In the genomic region with DNA sequence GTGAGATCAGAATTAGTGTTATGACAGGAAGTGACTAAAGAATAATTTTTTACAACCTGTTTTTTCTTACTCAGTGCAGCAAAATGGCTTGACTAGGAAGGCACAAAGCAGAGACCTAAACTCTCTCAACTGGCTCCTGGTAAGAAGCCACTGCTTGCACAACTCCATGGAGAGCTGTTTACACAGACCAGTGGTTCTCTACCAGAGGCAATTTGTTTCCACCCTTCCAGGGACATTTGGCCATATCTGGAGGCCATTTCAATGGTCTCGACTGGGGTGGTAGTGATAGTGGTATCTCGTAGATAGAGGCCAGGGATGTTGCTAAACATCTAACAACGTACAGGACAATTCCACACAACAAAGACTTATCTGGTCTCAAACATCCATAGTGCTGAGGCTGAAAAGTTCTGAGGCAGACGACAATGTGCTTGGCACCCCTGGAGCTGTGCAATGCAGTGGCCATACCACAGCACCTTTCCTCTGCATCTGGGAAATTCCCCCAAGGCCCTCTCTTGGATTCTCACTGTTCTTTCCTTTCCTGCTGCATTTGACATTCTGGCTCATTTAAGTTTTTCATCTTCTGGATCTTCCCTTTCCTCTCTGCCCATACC, we compare ENCODE assay signal across 2 cellular contexts.
TF ChIP-seq lines count a peak whose summit lies in the region.

No MANE protein-coding gene starts in this region.

TF ChIP-seq in IMR-90, 13 proteins besides CTCF, POLR2A, EP300 and RAD21 (continued from another document):
- TF ChIP-seq NFE2L2 (IDR thresholded peaks at IDR 0.05; ENCODE audit: low read depth, low read length) = no peak

TF ChIP-seq in HepG2, 621 proteins besides CTCF, POLR2A, EP300 and RAD21 (continued from another document):
- TF ChIP-seq FOXA3 (CRISPR knock-in tag; IDR thresholded peaks at IDR 0.05) = peak; percentile 66; the same call in 1 of the 2 replicates
- no peak for TF ChIP-seq ZNF639 (CRISPR knock-in tag; conservative IDR thresholded peaks at IDR 0.05)
- TF ChIP-seq, protein P1, sequence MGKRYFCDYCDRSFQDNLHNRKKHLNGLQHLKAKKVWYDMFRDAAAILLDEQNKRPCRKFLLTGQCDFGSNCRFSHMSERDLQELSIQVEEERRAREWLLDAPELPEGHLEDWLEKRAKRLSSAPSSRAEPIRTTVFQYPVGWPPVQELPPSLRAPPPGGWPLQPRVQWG (CRISPR knock-in tag; IDR thresholded peaks at IDR 0.05; ENCODE audit: borderline replicate concordance, low read depth) = no peak
- TF ChIP-seq CEBPB (IDR thresholded peaks at IDR 0.05; ENCODE audit: borderline replicate concordance, low read depth, low read length) = peak; percentile 31; the same call in 1 of the 2 replicates
- TF ChIP-seq, protein P2, sequence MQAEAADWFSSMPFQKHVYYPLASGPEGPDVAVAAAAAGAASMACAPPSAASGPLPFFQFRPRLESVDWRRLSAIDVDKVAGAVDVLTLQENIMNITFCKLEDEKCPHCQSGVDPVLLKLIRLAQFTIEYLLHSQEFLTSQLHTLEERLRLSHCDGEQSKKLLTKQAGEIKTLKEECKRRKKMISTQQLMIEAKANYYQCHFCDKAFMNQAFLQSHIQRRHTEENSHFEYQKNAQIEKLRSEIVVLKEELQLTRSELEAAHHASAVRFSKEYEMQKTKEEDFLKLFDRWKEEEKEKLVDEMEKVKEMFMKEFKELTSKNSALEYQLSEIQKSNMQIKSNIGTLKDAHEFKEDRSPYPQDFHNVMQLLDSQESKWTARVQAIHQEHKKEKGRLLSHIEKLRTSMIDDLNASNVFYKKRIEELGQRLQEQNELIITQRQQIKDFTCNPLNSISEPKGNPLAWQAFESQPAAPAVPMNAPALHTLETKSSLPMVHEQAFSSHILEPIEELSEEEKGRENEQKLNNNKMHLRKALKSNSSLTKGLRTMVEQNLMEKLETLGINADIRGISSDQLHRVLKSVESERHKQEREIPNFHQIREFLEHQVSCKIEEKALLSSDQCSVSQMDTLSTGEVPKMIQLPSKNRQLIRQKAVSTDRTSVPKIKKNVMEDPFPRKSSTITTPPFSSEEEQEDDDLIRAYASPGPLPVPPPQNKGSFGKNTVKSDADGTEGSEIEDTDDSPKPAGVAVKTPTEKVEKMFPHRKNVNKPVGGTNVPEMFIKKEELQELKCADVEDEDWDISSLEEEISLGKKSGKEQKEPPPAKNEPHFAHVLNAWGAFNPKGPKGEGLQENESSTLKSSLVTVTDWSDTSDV (CRISPR knock-in tag; IDR thresholded peaks at IDR 0.05) = no peak
- 0 out of 2 replicates have a peak, but pooled peaks have one; percentile 4 for TF ChIP-seq CREM (IDR thresholded peaks at IDR 0.05)
- TF ChIP-seq CREM (CRISPR knock-in tag; IDR thresholded peaks at IDR 0.05) = no peak
- TF ChIP-seq BCLAF1 (IDR thresholded peaks at IDR 0.05) = no peak
- 0 out of 2 replicates have a peak, but pooled peaks have one; percentile 28 for TF ChIP-seq FOXJ3 (CRISPR knock-in tag; IDR thresholded peaks at IDR 0.05; ENCODE audit: borderline replicate concordance)
- TF ChIP-seq FOXA1 (IDR thresholded peaks at IDR 0.05) = no peak
- peak; percentile 73 for TF ChIP-seq FOXA1 (CRISPR knock-in tag; IDR thresholded peaks at IDR 0.05)
- TF ChIP-seq NR2F6 (IDR thresholded peaks at IDR 0.05) = no peak
- no peak for TF ChIP-seq NR2F6 (CRISPR knock-in tag; IDR thresholded peaks at IDR 0.05)
- peak; percentile 78; the same call in 1 of the 2 replicates for TF ChIP-seq ZNF644 (CRISPR knock-in tag; IDR thresholded peaks at IDR 0.05; ENCODE audit: low read depth)
